15 cellular contexts compared by ENCODE assay signal in genomic region chr17:80123791-80124190, GRCh38. TPM values are rescaled to one million over a fixed set of nuclear protein-coding genes. Genes with fewer than 3 reads are reported as not detected.
DNase-seq lines count a peak whose midpoint lies in the region; ATAC-seq and TF ChIP-seq lines count a peak whose summit lies in the region.
"Had no signal": no experiment of that assay in that cellular context is flagged by ENCODE, and none has a peak within 500 bp of the region (broad histone marks: within the 10 kb centered on the region; RNA-seq: fewer than 3 reads in every experiment).

No MANE protein-coding gene starts in this region.

- H3K4me3 Mint-ChIP-seq in Calu3 (ENCODE audit: low read depth, unreplicated experiment) (no peak overlapping the region), endodermal cell (no peak overlapping the region), neural progenitor cell (no peak overlapping the region), osteocyte (ENCODE audit: unreplicated experiment) (no peak overlapping the region)
- H3K4me3 Mint-ChIP-seq: activated CD4-positive, alpha-beta T cell treated with anti-CD3 and anti-CD28 coated beads, Interleukin-2, amount 10 ng/mL, durations not matched to agents 7 days and 5 days; natural killer cell treated with Interleukin-12 subunit alpha and Interleukin-12 subunit beta and Interleukin-15 and Interleukin-18, amount 100 ng/mL, for 72 hours had no signal

- no peak for TF ChIP-seq POLR2A in uterus (IDR thresholded peaks at IDR 0.05)

- intact Hi-C loops in Calu3 (cut with micrococcal nuclease; ENCODE audit: unreplicated experiment) (no loop called here), uterus (cut with DNase I; ENCODE audit: low total_unique reads) (no loop called here)

- H3K27ac ChIP-seq in endodermal cell (ENCODE audit: low read depth, low read length) (peak overlapping the region; percentile 12), neural progenitor cell (no peak overlapping the region), uterus (no peak overlapping the region)
- H3K27ac ChIP-seq: BLaER1 treated with 17β-estradiol and CSF1 and Interleukin-3, amounts not matched to agents 10 nM and 100 nM had no signal

- H3K9me3 ChIP-seq in endodermal cell (ENCODE audit: control insufficient read depth, low read length): no peaks in the 10 kb centered on the region
- H3K9me3 ChIP-seq in neural progenitor cell (ENCODE audit: low read depth): no peaks in the 10 kb centered on the region
- H3K9me3 ChIP-seq in uterus: no peaks in the 10 kb centered on the region
- H3K9me3 ChIP-seq: BLaER1 treated with 17β-estradiol and CSF1 and Interleukin-3, amounts not matched to agents 10 nM and 100 nM had no signal

- H3K27me3 ChIP-seq in endodermal cell (ENCODE audit: control insufficient read depth, insufficient read depth, low read length, poor library complexity, severe bottlenecking) (no peaks in the 10 kb centered on the region), neural progenitor cell (no peaks in the 10 kb centered on the region), uterus (no peaks in the 10 kb centered on the region)
- H3K27me3 ChIP-seq: BLaER1 treated with 17β-estradiol and CSF1 and Interleukin-3, amounts not matched to agents 10 nM and 100 nM had no signal

- CTCF ChIA-PET in Calu3 (lab: Charles Lee): interaction anchor here (1.0 to 1.8 kb wide), 7 partner anchors 14 to 127 kb away, joined by 3 to 10 read pairs (median 3); partner anchors contain the start of gene GAA

- peak overlapping the region; percentile 8 for H3K4me2 ChIP-seq in neural progenitor cell
- H3K4me2 ChIP-seq: BLaER1 treated with 17β-estradiol and CSF1 and Interleukin-3, amounts not matched to agents 10 nM and 100 nM had no signal

- no peaks in the 10 kb centered on the region for H3K36me3 ChIP-seq in endodermal cell (ENCODE audit: control insufficient read depth, insufficient read depth, low read length)
- H3K36me3 ChIP-seq in neural progenitor cell: no peaks in the 10 kb centered on the region
- no peaks in the 10 kb centered on the region for H3K36me3 ChIP-seq in uterus

- H3K27ac Mint-ChIP-seq in Calu3 (ENCODE audit: unreplicated experiment) (no peak overlapping the region), endodermal cell (peak overlapping the region; percentile 85), neural progenitor cell (peak overlapping the region; percentile 70), osteocyte (ENCODE audit: unreplicated experiment) (no peak overlapping the region)
- H3K27ac Mint-ChIP-seq: activated CD4-positive, alpha-beta T cell treated with anti-CD3 and anti-CD28 coated beads, Interleukin-2, amount 10 ng/mL, durations not matched to agents 7 days and 5 days; natural killer cell treated with Interleukin-12 subunit alpha and Interleukin-12 subunit beta and Interleukin-15 and Interleukin-18, amount 100 ng/mL, for 72 hours had no signal

- H3K36me3 Mint-ChIP-seq in Calu3 (ENCODE audit: insufficient read depth, unreplicated experiment): peaks cover 4% of the 10 kb centered on the region
- H3K36me3 Mint-ChIP-seq in endodermal cell (ENCODE audit: low read depth): no peaks in the 10 kb centered on the region
- no peaks in the 10 kb centered on the region for H3K36me3 Mint-ChIP-seq in neural progenitor cell
- no peaks in the 10 kb centered on the region for H3K36me3 Mint-ChIP-seq in osteocyte (ENCODE audit: unreplicated experiment)
- H3K36me3 Mint-ChIP-seq: natural killer cell treated with Interleukin-12 subunit alpha and Interleukin-12 subunit beta and Interleukin-15 and Interleukin-18, amount 100 ng/mL, for 72 hours had no signal

- no peak for ATAC-seq in GM21619 (IDR thresholded peaks at IDR 0.05; ENCODE audit: unreplicated experiment)

- H3K9ac ChIP-seq in endodermal cell (ENCODE audit: extremely low read depth, low read length, poor library complexity, severe bottlenecking) (no peak overlapping the region), neural progenitor cell (no peak overlapping the region)
- H3K9ac ChIP-seq: BLaER1 treated with 17β-estradiol and CSF1 and Interleukin-3, amounts not matched to agents 10 nM and 100 nM had no signal

- H3K4me1 Mint-ChIP-seq in Calu3 (ENCODE audit: low read depth, unreplicated experiment) (no peaks in the 10 kb centered on the region), endodermal cell (peaks cover 11% of the 10 kb centered on the region), neural progenitor cell (peaks cover 12% of the 10 kb centered on the region), osteocyte (ENCODE audit: unreplicated experiment) (no peaks in the 10 kb centered on the region)
- H3K4me1 Mint-ChIP-seq: activated CD4-positive, alpha-beta T cell treated with anti-CD3 and anti-CD28 coated beads, Interleukin-2, amount 10 ng/mL, durations not matched to agents 7 days and 5 days had no signal

- no peaks in the 10 kb centered on the region for H4K20me1 ChIP-seq in neural progenitor cell (ENCODE audit: low read depth)

- H3F3A ChIP-seq in neural progenitor cell (ENCODE audit: low read depth): peaks cover 8% of the 10 kb centered on the region

- no peaks in the 10 kb centered on the region for H3K79me2 ChIP-seq in neural progenitor cell (ENCODE audit: low read depth)

- no peak overlapping the region for H3K4me3 ChIP-seq in endodermal cell (ENCODE audit: low read length)
- H3K4me3 ChIP-seq in neural progenitor cell: no peak overlapping the region
- no peak overlapping the region for H3K4me3 ChIP-seq in uterus
- H3K4me3 ChIP-seq: BLaER1 treated with 17β-estradiol and CSF1 and Interleukin-3, amounts not matched to agents 10 nM and 100 nM had no signal

- TF ChIP-seq CTCF in Calu3 (IDR thresholded peaks at IDR 0.05; ENCODE audit: unreplicated experiment) (no peak), endodermal cell (conservative IDR thresholded peaks at IDR 0.05) (no peak), neural progenitor cell (IDR thresholded peaks at IDR 0.05) (no peak), osteocyte (IDR thresholded peaks at IDR 0.05) (no peak), uterus (IDR thresholded peaks at IDR 0.05) (no peak)

- peaks cover 23% of the 10 kb centered on the region for H3K27me3 Mint-ChIP-seq in Calu3 (ENCODE audit: unreplicated experiment)
- H3K27me3 Mint-ChIP-seq in endodermal cell (ENCODE audit: insufficient read depth): no peaks in the 10 kb centered on the region
- H3K27me3 Mint-ChIP-seq in neural progenitor cell (ENCODE audit: insufficient read depth, low read depth): peaks cover 6% of the 10 kb centered on the region
- peaks cover 17% of the 10 kb centered on the region for H3K27me3 Mint-ChIP-seq in osteocyte (ENCODE audit: unreplicated experiment)

- H3K9me3 Mint-ChIP-seq in Calu3 (ENCODE audit: low read depth, unreplicated experiment): no peaks in the 10 kb centered on the region
- no peaks in the 10 kb centered on the region for H3K9me3 Mint-ChIP-seq in endodermal cell
- no peaks in the 10 kb centered on the region for H3K9me3 Mint-ChIP-seq in neural progenitor cell
- no peaks in the 10 kb centered on the region for H3K9me3 Mint-ChIP-seq in osteocyte (ENCODE audit: unreplicated experiment)
- H3K9me3 Mint-ChIP-seq: activated CD4-positive, alpha-beta T cell treated with anti-CD3 and anti-CD28 coated beads, Interleukin-2, amount 10 ng/mL, durations not matched to agents 7 days and 5 days; natural killer cell treated with Interleukin-12 subunit alpha and Interleukin-12 subunit beta and Interleukin-15 and Interleukin-18, amount 100 ng/mL, for 72 hours had no signal

- H2AFZ ChIP-seq in neural progenitor cell (replicated peaks): peak overlapping the region; percentile 95

- BruUV-seq in Calu3 (replicated peaks; lab: Mats Ljungman, UMichigan): no TSS peak

- 81 to 88% methylated on average over 15 of the region's 15 CpGs for WGBS in endodermal cell (ENCODE audit: insufficient coverage in 1 of 2, insufficient read length in 1 of 2), 2 experiments

- H3K4me1 ChIP-seq in endodermal cell (ENCODE audit: control insufficient read depth, insufficient read depth, low read length) (peaks cover 6% of the 10 kb centered on the region), neural progenitor cell (peaks cover 11% of the 10 kb centered on the region), uterus (no peaks in the 10 kb centered on the region)

- peak; percentile 35 for DNase-seq in Calu3
- peak; percentile 8 for DNase-seq in MV-4-11 (lab: John Stamatoyannopoulos, UW)
- no peak for DNase-seq in endodermal cell
- no peak for DNase-seq in neural progenitor cell (ENCODE audit: low spot score)
- DNase-seq in NCI-H146 treated with DMSO at 0.1 percent for 48 hours (lab: John Stamatoyannopoulos, UW; ENCODE audit: unreplicated experiment): no peak
- no peak for DNase-seq in osteocyte (ENCODE audit: extremely low spot score, unreplicated experiment)
- DNase-seq in uterus: no peak
- DNase-seq: activated CD4-positive, alpha-beta T cell treated with anti-CD3 and anti-CD28 coated beads, Interleukin-2, amount 10 ng/mL, durations not matched to agents 7 days and 5 days; activated gamma-delta T cell; left cardiac atrium; stimulated activated CD4-positive, alpha-beta T cell treated with anti-CD3 and anti-CD28 coated beads, Interleukin-15, amount 100 ng/mL, for 24 hours; stimulated activated CD8-positive, alpha-beta memory T cell treated with anti-CD3 and anti-CD28 coated beads, Interleukin-4, amount 100 ng/mL, for 48 hours had no signal

RNA-seq across cellular contexts. Expression of gene GAA, which starts 22.4 kb away (rescaled TPM):
- 73.1 and 82.4 TPM in 2 replicates for total RNA-seq in Calu3 (2022)
- 10 to 100 TPM; 46.4 to 72.3 TPM for total RNA-seq in endodermal cell
- 75.1 TPM for polyA plus RNA-seq in endodermal cell (2013, experiment 1 of 2)
- polyA plus RNA-seq in endodermal cell (2013, experiment 2 of 2): 65.7 TPM
- total RNA-seq in neural progenitor cell (ENCODE audit: low replicate concordance): 15.2 and 78.3 TPM in 2 replicates
- total RNA-seq in osteocyte: 64.7 and 68.7 TPM in 2 replicates
- total RNA-seq in uterus: 10 to 100 TPM; 23.1 to 48.3 (median 35.6) TPM

RNA-seq across cellular contexts. Expression of gene EIF4A3, which starts 23.1 kb away (rescaled TPM):
- 124 and 125 TPM in 2 replicates for total RNA-seq in Calu3 (2022)
- total RNA-seq in endodermal cell: 100 to 1,000 TPM; 107 to 110 TPM
- 126 TPM for polyA plus RNA-seq in endodermal cell (2013, experiment 1 of 2)
- 123 TPM for polyA plus RNA-seq in endodermal cell (2013, experiment 2 of 2)
- 89.3 and 102 TPM in 2 replicates for total RNA-seq in neural progenitor cell (ENCODE audit: low replicate concordance)
- 85.7 and 86.6 TPM in 2 replicates for total RNA-seq in osteocyte
- 100 to 1,000 TPM in 1 of 4 donors, 10 to 100 TPM in 3; 29.7 to 500 (median 79.1) TPM for total RNA-seq in uterus

RNA-seq across cellular contexts. Expression of gene CARD14, which starts 46.0 kb away (rescaled TPM):
- total RNA-seq in Calu3 (2022): 5.9 and 7.4 TPM in 2 replicates
- total RNA-seq in endodermal cell: under 1 TPM in 1 of 2 donors, not detected in 1; 0.31 TPM
- polyA plus RNA-seq in endodermal cell (2013, experiment 1 of 2): 0.50 TPM
- 0.37 TPM for polyA plus RNA-seq in endodermal cell (2013, experiment 2 of 2)
- 0.56 and 0.60 TPM in 2 replicates for total RNA-seq in neural progenitor cell (ENCODE audit: low replicate concordance)
- total RNA-seq in osteocyte: 0.10 and 0.16 TPM in 2 replicates
- total RNA-seq in uterus: 1 to 10 TPM in 1 of 4 donors, under 1 TPM in 1, not detected in 2; 0.43 to 1.4 TPM
- total RNA-seq: activated CD4-positive, alpha-beta T cell treated with anti-CD3 and anti-CD28 coated beads, Interleukin-2, amount 10 ng/mL, durations not matched to agents 7 days and 5 days; left cardiac atrium; natural killer cell treated with Interleukin-12 subunit alpha and Interleukin-12 subunit beta and Interleukin-15 and Interleukin-18, amount 100 ng/mL, for 72 hours had no signal

Comparison
In these comparisons a context has a peak if more than half of its experiments do, and no peak if none do; other contexts are left out.
1. DNase-seq: peak in Calu3 (single experiment) and MV-4-11 (single experiment); none in endodermal cell (single experiment), neural progenitor cell (single experiment), NCI-H146 treated with DMSO at 0.1 percent for 48 hours (single experiment), osteocyte (single experiment) and uterus (0 of 2).
2. H3K27ac Mint-ChIP-seq: peak in endodermal cell (single experiment) and neural progenitor cell (single experiment); none in Calu3 (single experiment) and osteocyte (single experiment).